ENCODE assay signal across 13 cellular contexts in the genomic region with DNA sequence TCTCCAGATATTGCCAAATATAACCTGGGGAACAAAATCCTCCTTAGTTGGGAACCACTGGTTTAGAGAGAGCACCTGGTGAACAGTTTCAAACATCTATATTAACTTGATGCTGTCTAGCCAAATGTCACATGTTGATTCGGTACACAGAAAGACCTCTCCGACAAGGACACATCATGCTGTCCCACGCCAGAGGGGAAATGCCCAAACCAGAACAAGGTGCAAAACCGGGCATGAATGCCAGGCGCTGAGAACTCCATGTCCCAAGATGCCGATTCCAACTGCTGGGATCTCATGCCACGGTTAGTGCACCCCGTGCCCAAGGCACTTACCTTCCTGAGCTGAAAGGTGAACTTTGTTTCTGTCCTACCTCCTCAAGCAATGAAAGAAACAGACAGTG.
DNase-seq lines count a peak whose midpoint lies in the region; ATAC-seq and TF ChIP-seq lines count a peak whose summit lies in the region.
"Had no signal": no experiment of that assay in that cellular context is flagged by ENCODE, and none has a peak within 500 bp of the region (broad histone marks: within the 10 kb centered on the region; RNA-seq: fewer than 3 reads in every experiment).

No MANE protein-coding gene starts in this region.

- H3K4me3 ChIP-seq in RWPE2 (ENCODE audit: severe bottlenecking) (no peak overlapping the region), heart right ventricle (no peak overlapping the region), right cardiac atrium (ENCODE audit: low read length) (no peak overlapping the region), upper lobe of right lung (no peak overlapping the region)
- H3K4me3 ChIP-seq: GM23338 had no signal

- 60 to 71% methylated on average over 8 of the region's 8 CpGs for WGBS in heart right ventricle, 2 donors
- 74% methylated on average over 8 of the region's 8 CpGs for WGBS in right cardiac atrium

- in situ Hi-C loops in ACHN (cut with HindIII; ENCODE audit: low pct_ligation_motif_present, low pct_unique_long_range_greater_than_20kb, low sequenced_read_pairs) = no loop called here

- H3K27me3 ChIP-seq in RWPE2 (ENCODE audit: insufficient read depth, poor library complexity, severe bottlenecking) = no peaks in the 10 kb centered on the region
- H3K27me3 ChIP-seq in heart right ventricle = no peaks in the 10 kb centered on the region
- no peaks in the 10 kb centered on the region for H3K27me3 ChIP-seq in right cardiac atrium (ENCODE audit: control insufficient read depth, insufficient read depth)
- H3K27me3 ChIP-seq in upper lobe of right lung = no peaks in the 10 kb centered on the region
- H3K27me3 ChIP-seq: BLaER1 treated with 17β-estradiol and CSF1 and Interleukin-3, amounts not matched to agents 10 nM and 100 nM had no signal

- TF ChIP-seq CTCF in RWPE2 (IDR thresholded peaks at IDR 0.05; ENCODE audit: poor library complexity, severe bottlenecking) = no peak
- no peak for TF ChIP-seq CTCF in heart right ventricle (IDR thresholded peaks at IDR 0.05)
- TF ChIP-seq CTCF in upper lobe of right lung (IDR thresholded peaks at IDR 0.05) = no peak

- DNase-seq in RWPE2 (ENCODE audit: low spot score) (no peak), heart right ventricle (no peak), right cardiac atrium (peak in 2 of 3 donors; percentile 32 to 55), ACHN (no peak), upper lobe of right lung (no peak)
- DNase-seq in stimulated activated naive CD8-positive, alpha-beta T cell treated with anti-CD3 and anti-CD28 coated beads, Interleukin-15, amount 100 ng/mL, for 72 hours = no peak
- DNase-seq: AML-193; CD4-positive, CD25-positive, alpha-beta regulatory T cell; DMS53; H7; IMR-90 had no signal

- no peaks in the 10 kb centered on the region for H3K27me3 Mint-ChIP-seq in stimulated activated naive CD8-positive, alpha-beta T cell treated with anti-CD3 and anti-CD28 coated beads, Interleukin-15, amount 100 ng/mL, for 72 hours
- H3K27me3 Mint-ChIP-seq: CD4-positive, CD25-positive, alpha-beta regulatory T cell had no signal

- H3K4me1 ChIP-seq in RWPE2 (ENCODE audit: insufficient read depth, poor library complexity, severe bottlenecking) (peaks cover 9% of the 10 kb centered on the region), heart right ventricle (peaks cover 0 to 17% (median 6%) of the 10 kb centered on the region in 9 donors), right cardiac atrium (ENCODE audit: control insufficient read depth, insufficient read depth, low read length) (no peaks in the 10 kb centered on the region), upper lobe of right lung (no peaks in the 10 kb centered on the region)

- no peaks in the 10 kb centered on the region for H3K36me3 ChIP-seq in RWPE2 (ENCODE audit: low read depth)
- H3K36me3 ChIP-seq in heart right ventricle = peaks cover 0 to 11% (median 0%) of the 10 kb centered on the region in 9 donors
- no peaks in the 10 kb centered on the region for H3K36me3 ChIP-seq in upper lobe of right lung

- peaks cover 0 to 4% of the 10 kb centered on the region in 2 donors for H3K9me3 Mint-ChIP-seq in stimulated activated naive CD8-positive, alpha-beta T cell treated with anti-CD3 and anti-CD28 coated beads, Interleukin-15, amount 100 ng/mL, for 72 hours
- H3K9me3 Mint-ChIP-seq: CD4-positive, CD25-positive, alpha-beta regulatory T cell had no signal

- intact Hi-C loops in heart right ventricle (cut with DNase I) = loop anchor here in 2 of 10 donors (5.0 to 10.0 kb wide), 2 partner anchors 45 to 48 kb away; no protein-coding TSS in a partner anchor
- intact Hi-C loops in right cardiac atrium (cut with DNase I) = no loop called here
- intact Hi-C loops in upper lobe of right lung (cut with DNase I) = no loop called here

- H3K9me3 ChIP-seq in RWPE2 (ENCODE audit: severe bottlenecking) = no peaks in the 10 kb centered on the region
- peaks cover 0 to 20% (median 0%) of the 10 kb centered on the region in 11 donors for H3K9me3 ChIP-seq in heart right ventricle
- no peaks in the 10 kb centered on the region for H3K9me3 ChIP-seq in right cardiac atrium (ENCODE audit: control insufficient read depth, low read length)
- H3K9me3 ChIP-seq in upper lobe of right lung = no peaks in the 10 kb centered on the region

- peak overlapping the region; percentile 82 for H3K27ac ChIP-seq in RWPE2 (ENCODE audit: poor library complexity, severe bottlenecking)
- peak overlapping the region in 1 of 10 donors; percentile 10 for H3K27ac ChIP-seq in heart right ventricle
- H3K27ac ChIP-seq in right cardiac atrium (ENCODE audit: low read length) = peak overlapping the region; percentile 42
- no peak overlapping the region for H3K27ac ChIP-seq in upper lobe of right lung

- peaks cover 28% of the 10 kb centered on the region for H3K4me1 Mint-ChIP-seq in stimulated activated naive CD8-positive, alpha-beta T cell treated with anti-CD3 and anti-CD28 coated beads, Interleukin-15, amount 100 ng/mL, for 72 hours

- no peak overlapping the region for H3K4me3 Mint-ChIP-seq in stimulated activated naive CD8-positive, alpha-beta T cell treated with anti-CD3 and anti-CD28 coated beads, Interleukin-15, amount 100 ng/mL, for 72 hours
- H3K4me3 Mint-ChIP-seq: CD4-positive, CD25-positive, alpha-beta regulatory T cell; GM23338 had no signal

- H3K27ac Mint-ChIP-seq in stimulated activated naive CD8-positive, alpha-beta T cell treated with anti-CD3 and anti-CD28 coated beads, Interleukin-15, amount 100 ng/mL, for 72 hours = no peak overlapping the region
- H3K27ac Mint-ChIP-seq: CD4-positive, CD25-positive, alpha-beta regulatory T cell; GM23338 had no signal

- no peak for ATAC-seq in RWPE2 (ENCODE audit: low read depth)
- ATAC-seq in heart right ventricle = peak; percentile 49 to 96 (median 68)
- peak; percentile 77 to 80 for ATAC-seq in right cardiac atrium
- ATAC-seq in upper lobe of right lung = no peak
- ATAC-seq in stimulated activated naive CD8-positive, alpha-beta T cell treated with anti-CD3 and anti-CD28 coated beads, Interleukin-15, amount 100 ng/mL, for 72 hours = no peak
- ATAC-seq: GM23338 had no signal

Comparison
In these comparisons a context has a peak if more than half of its experiments do, and no peak if none do; other contexts are left out.
1. DNase-seq: peak in right cardiac atrium (2 of 3); none in RWPE2 (single experiment), heart right ventricle (0 of 2), ACHN (single experiment), upper lobe of right lung (single experiment) and stimulated activated naive CD8-positive, alpha-beta T cell treated with anti-CD3 and anti-CD28 coated beads, Interleukin-15, amount 100 ng/mL, for 72 hours (0 of 2).
2. ATAC-seq: peak in heart right ventricle (8 of 8) and right cardiac atrium (2 of 2); none in RWPE2 (single experiment), upper lobe of right lung (single experiment) and stimulated activated naive CD8-positive, alpha-beta T cell treated with anti-CD3 and anti-CD28 coated beads, Interleukin-15, amount 100 ng/mL, for 72 hours (single experiment).